8 cellular contexts compared by ENCODE assay signal in the genomic region with DNA sequence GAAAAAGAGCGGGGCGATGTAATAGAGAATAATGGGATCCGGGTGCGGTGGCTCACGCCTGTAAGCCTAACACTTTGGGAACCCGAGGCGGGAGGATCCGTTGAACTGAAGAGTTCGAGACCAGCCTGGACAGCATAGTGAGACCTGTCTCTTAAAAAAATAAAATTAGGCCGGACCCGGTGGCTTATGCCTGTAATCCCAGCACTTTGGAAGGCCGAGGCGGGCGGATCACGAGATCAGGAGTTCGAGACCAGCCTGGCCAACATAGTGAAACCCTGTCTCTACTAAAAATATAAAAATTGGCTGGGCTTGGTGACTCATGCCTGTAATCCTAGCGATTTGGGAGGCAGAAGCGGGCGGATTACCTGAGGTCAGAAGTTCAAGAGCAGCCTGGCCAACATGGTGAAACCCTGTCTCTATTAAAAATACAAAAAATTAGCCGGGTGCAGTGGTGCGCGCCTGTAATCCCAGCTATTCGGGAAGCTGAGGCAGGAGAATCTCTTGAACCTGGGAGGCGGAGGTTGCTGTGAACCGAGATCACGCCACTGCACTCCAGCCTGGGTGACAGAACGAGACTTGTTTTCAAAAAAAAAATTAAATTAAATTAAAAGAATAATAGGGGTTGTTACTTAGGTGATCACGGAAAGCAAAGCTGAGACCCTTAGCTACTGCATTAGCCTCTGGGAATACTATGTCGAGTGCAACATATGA. TPM values are rescaled to one million over a fixed set of nuclear protein-coding genes. Genes with fewer than 3 reads are reported as not detected.
DNase-seq lines count a peak whose midpoint lies in the region; ATAC-seq and TF ChIP-seq lines count a peak whose summit lies in the region.
"Not testable (repeated sequence)": the region's sequence is repeated elsewhere in the genome, so short reads cannot be mapped to it uniquely, and the experiment has no call there.

No MANE protein-coding gene starts in this region.

- peaks cover 36 to 48% of the 10 kb centered on the region in 2 donors for H3K4me1 Mint-ChIP-seq in effector memory CD8-positive, alpha-beta T cell (ENCODE audit: low read depth in 2 of 2)
- H3K4me1 Mint-ChIP-seq in nephron: peaks cover 38% of the 10 kb centered on the region
- peaks cover 24 to 46% of the 10 kb centered on the region in 2 donors for H3K4me1 Mint-ChIP-seq in stimulated activated naive B cell treated with anti-CD40 and anti-IgM and Interleukin-4, amounts not matched to agents 10 μg/mL and 1 μg/mL and 100 μg/mL, for 72 hours

- not testable (repeated sequence) for ATAC-seq in activated naive CD4-positive, alpha-beta T cell treated with anti-CD3 and anti-CD28 coated beads, Interleukin-2, amount 50 U/mL, for 72 hours; effector memory CD8-positive, alpha-beta T cell (replicated peaks); stimulated activated naive B cell treated with anti-CD40 and anti-IgM and Interleukin-4, amounts not matched to agents 10 μg/mL and 1 μg/mL and 100 μg/mL, for 72 hours (replicated peaks)

- not testable (repeated sequence) for H3K9me3 Mint-ChIP-seq in activated naive CD4-positive, alpha-beta T cell treated with anti-CD3 and anti-CD28 coated beads, Interleukin-2, amount 50 U/mL, for 72 hours; effector memory CD8-positive, alpha-beta T cell; nephron; stimulated activated naive B cell treated with anti-CD40 and anti-IgM and Interleukin-4, amounts not matched to agents 10 μg/mL and 1 μg/mL and 100 μg/mL, for 72 hours

- peaks cover 25 to 34% of the 10 kb centered on the region in 2 donors for H3K36me3 Mint-ChIP-seq in activated naive CD4-positive, alpha-beta T cell treated with anti-CD3 and anti-CD28 coated beads, Interleukin-2, amount 50 U/mL, for 72 hours
- peaks cover 59% of the 10 kb centered on the region for H3K36me3 Mint-ChIP-seq in effector memory CD8-positive, alpha-beta T cell (ENCODE audit: insufficient read depth)
- peaks cover 13% of the 10 kb centered on the region for H3K36me3 Mint-ChIP-seq in nephron (ENCODE audit: low read depth)
- H3K36me3 Mint-ChIP-seq in stimulated activated naive B cell treated with anti-CD40 and anti-IgM and Interleukin-4, amounts not matched to agents 10 μg/mL and 1 μg/mL and 100 μg/mL, for 72 hours: peaks cover 20 to 35% of the 10 kb centered on the region in 2 donors

- H3K4me3 ChIP-seq in AG04449 (ENCODE audit: low read depth, low read length) (peak overlapping the region; percentile 52), SJSA1 (peak overlapping the region; percentile 75), iPS-18c (ENCODE audit: insufficient read depth, low read depth, low read length) (peak overlapping the region; percentile 24; the same call in 1 of the 2 replicates)
- not testable (repeated sequence) for H3K4me3 ChIP-seq in HL-60 (replicated peaks; ENCODE audit: insufficient read depth, low read length)

- CTCF ChIA-PET in AG04449 (lab: Yijun Ruan, JAX): interaction anchor here (0.9 kb wide), 1 partner anchor 380 kb away, joined by 3 read pairs; no protein-coding TSS in a partner anchor

- not testable (repeated sequence) for TF ChIP-seq CTCF in AG04449 (IDR thresholded peaks at IDR 0.05; ENCODE audit: insufficient read depth, low read length, missing control alignments); HL-60 (IDR thresholded peaks at IDR 0.05; ENCODE audit: insufficient read depth, low read length); nephron (IDR thresholded peaks at IDR 0.05; ENCODE audit: unreplicated experiment in 3 of 3)

- H3K4me1 ChIP-seq in SJSA1 (replicated peaks): peaks cover 21% of the 10 kb centered on the region

- peak overlapping the region; percentile 87 for H3K27ac ChIP-seq in HL-60 (replicated peaks)
- peak overlapping the region; percentile 85 for H3K27ac ChIP-seq in SJSA1

- H3K27ac Mint-ChIP-seq in activated naive CD4-positive, alpha-beta T cell treated with anti-CD3 and anti-CD28 coated beads, Interleukin-2, amount 50 U/mL, for 72 hours: peak overlapping the region; percentile 97 to 98
- H3K27ac Mint-ChIP-seq in effector memory CD8-positive, alpha-beta T cell: peak overlapping the region; percentile 98 to 99
- H3K27ac Mint-ChIP-seq in nephron: peak overlapping the region; percentile 81 to 98 (median 95)
- H3K27ac Mint-ChIP-seq in stimulated activated naive B cell treated with anti-CD40 and anti-IgM and Interleukin-4, amounts not matched to agents 10 μg/mL and 1 μg/mL and 100 μg/mL, for 72 hours: peak overlapping the region; percentile 97

- H3K9me3 ChIP-seq in SJSA1 (replicated peaks); iPS-18c (ENCODE audit: control insufficient read depth, insufficient read depth, low read length): not testable (repeated sequence)

- POLR2A ChIA-PET in AG04449 (lab: Yijun Ruan, JAX): interaction anchor here (0.6 kb wide), 1 partner anchor 731 kb away, joined by 3 read pairs; no protein-coding TSS in a partner anchor

- not testable (repeated sequence) for H3K27me3 Mint-ChIP-seq in effector memory CD8-positive, alpha-beta T cell; nephron (ENCODE audit: low read depth); stimulated activated naive B cell treated with anti-CD40 and anti-IgM and Interleukin-4, amounts not matched to agents 10 μg/mL and 1 μg/mL and 100 μg/mL, for 72 hours

- not testable (repeated sequence) for H3K27me3 ChIP-seq in HL-60 (ENCODE audit: insufficient read depth, poor library complexity, severe bottlenecking); SJSA1 (replicated peaks)

- peak overlapping the region; percentile 95 to 97 for H3K4me3 Mint-ChIP-seq in effector memory CD8-positive, alpha-beta T cell
- H3K4me3 Mint-ChIP-seq in nephron: peak overlapping the region; percentile 98 to 100 (median 100)
- H3K4me3 Mint-ChIP-seq in stimulated activated naive B cell treated with anti-CD40 and anti-IgM and Interleukin-4, amounts not matched to agents 10 μg/mL and 1 μg/mL and 100 μg/mL, for 72 hours: peak overlapping the region; percentile 95 to 98

- peaks cover 50% of the 10 kb centered on the region for H3K36me3 ChIP-seq in SJSA1

- not testable (repeated sequence) for DNase-seq in AG04449 (ENCODE audit: low read depth, low spot score); HL-60 (ENCODE audit: low read depth in 1 of 2, low spot score in 1 of 2); SJSA1 (ENCODE audit: low read depth in 1 of 2, low spot score in 2 of 2); activated naive CD4-positive, alpha-beta T cell treated with anti-CD3 and anti-CD28 coated beads, Interleukin-2, amount 50 U/mL, for 72 hours (ENCODE audit: low spot score in 2 of 2); effector memory CD8-positive, alpha-beta T cell; stimulated activated naive B cell treated with anti-CD40 and anti-IgM and Interleukin-4, amounts not matched to agents 10 μg/mL and 1 μg/mL and 100 μg/mL, for 72 hours

RNA-seq across cellular contexts. Expression of a gene that starts 0.7 kb away (rescaled TPM):
- 26.3 and 38.3 TPM in 2 replicates for total RNA-seq in SJSA1 (2014; rRNA removed; shearing (Covaris generic))
- 10 to 100 TPM; 32.2 to 48.9 TPM for total RNA-seq in activated naive CD4-positive, alpha-beta T cell treated with anti-CD3 and anti-CD28 coated beads, Interleukin-2, amount 50 U/mL, for 72 hours

RNA-seq across cellular contexts. Expression of a gene that starts 2.0 kb away (rescaled TPM):
- 61.7 and 83.0 TPM in 2 replicates for total RNA-seq in SJSA1 (2014; rRNA removed; shearing (Covaris generic))
- total RNA-seq in activated naive CD4-positive, alpha-beta T cell treated with anti-CD3 and anti-CD28 coated beads, Interleukin-2, amount 50 U/mL, for 72 hours: 10 to 100 TPM; 51.4 to 54.7 TPM
